Comparison of ENCODE assay signal across 15 cellular contexts in the genomic region with DNA sequence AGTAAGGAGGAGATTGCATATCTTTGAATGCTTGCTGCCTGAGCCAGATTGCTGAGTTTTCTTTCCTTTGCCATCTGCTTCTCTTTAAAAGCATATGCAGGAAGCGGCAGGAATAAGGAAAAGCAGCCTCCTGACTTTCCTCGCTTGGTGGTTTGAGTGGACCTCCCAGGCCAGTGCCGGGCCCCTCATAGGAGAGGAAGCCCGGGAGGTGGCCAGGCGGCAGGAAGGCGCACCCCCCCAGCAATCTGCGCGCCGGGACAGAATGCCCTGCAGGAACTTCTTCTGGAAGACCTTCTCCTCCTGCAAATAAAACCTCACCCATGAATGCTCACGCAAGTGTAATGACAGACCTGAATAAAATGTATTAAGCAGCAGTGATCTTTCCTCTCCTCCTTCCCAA. TPM values are rescaled to one million over a fixed set of nuclear protein-coding genes. Genes with fewer than 3 reads are reported as not detected.
A peak's percentile ranks its signal among the peaks of the same experiment; 100 is the strongest.
DNase-seq lines count a peak whose midpoint lies in the region; ATAC-seq and TF ChIP-seq lines count a peak whose summit lies in the region.
"Had no signal": no experiment of that assay in that cellular context is flagged by ENCODE, and none has a peak within 500 bp of the region (broad histone marks: within the 10 kb centered on the region; RNA-seq: fewer than 3 reads in every experiment).

No MANE protein-coding gene starts in this region.

- H2BK15ac ChIP-seq in mesendoderm (replicated peaks; ENCODE audit: low read depth) = no peak overlapping the region

- DNase-seq in DMS 273 (lab: John Stamatoyannopoulos, UW; ENCODE audit: unreplicated experiment) (peak; percentile 83), OCI-LY7 (ENCODE audit: low spot score) (no peak), endothelial cell (ENCODE audit: low spot score) (peak; percentile 62), mesendoderm (peak; percentile 24), progenitor cell of endocrine pancreas (ENCODE audit: low spot score, unreplicated experiment) (no peak), HK-2 (ENCODE audit: unreplicated experiment) (no peak), HuH-7 (ENCODE audit: low spot score) (no peak)
- DNase-seq: kidney glomerular epithelial cell; NCI-H226; stimulated activated CD4-positive, alpha-beta T cell treated with anti-CD3 and anti-CD28 coated beads, Interleukin-2, amount 100 ng/mL, for 24 hours; stimulated activated naive CD4-positive, alpha-beta T cell had no signal

- no peaks in the 10 kb centered on the region for H4K20me1 ChIP-seq in OCI-LY7 (ENCODE audit: insufficient read depth, low read length)

- no peak overlapping the region for H3K23ac ChIP-seq in mesendoderm (ENCODE audit: low read length)

- peak overlapping the region; percentile 64 for H3K27ac Mint-ChIP-seq in endothelial cell (ENCODE audit: unreplicated experiment)
- H3K27ac Mint-ChIP-seq in progenitor cell of endocrine pancreas = no peak overlapping the region

- H3K27me3 Mint-ChIP-seq in endothelial cell (ENCODE audit: unreplicated experiment) = no peaks in the 10 kb centered on the region
- peaks cover 4% of the 10 kb centered on the region for H3K27me3 Mint-ChIP-seq in progenitor cell of endocrine pancreas

- H3K4me3 Mint-ChIP-seq in endothelial cell (ENCODE audit: unreplicated experiment) = no peak overlapping the region
- H3K4me3 Mint-ChIP-seq in progenitor cell of endocrine pancreas (ENCODE audit: low read depth) = no peak overlapping the region
- H3K4me3 Mint-ChIP-seq: neural crest cell had no signal

- H3K27me3 ChIP-seq in mesendoderm (ENCODE audit: insufficient read depth, low read length, poor library complexity) = no peaks in the 10 kb centered on the region

- H3K4me2 ChIP-seq in OCI-LY7 (ENCODE audit: low read length) (no peak overlapping the region), mesendoderm (ENCODE audit: low read length) (no peak overlapping the region)

- no peak overlapping the region for H2AK5ac ChIP-seq in mesendoderm (ENCODE audit: low read length)

- BruUV-seq in OCI-LY7 (replicated peaks; lab: Mats Ljungman, UMichigan) = TSS peak; percentile 47

- H3K27ac ChIP-seq in OCI-LY7 (ENCODE audit: low read depth, low read length, poor library complexity, severe bottlenecking) = no peak overlapping the region
- peak overlapping the region; percentile 36 for H3K27ac ChIP-seq in mesendoderm (ENCODE audit: low read depth, low read length)

- no peak for ATAC-seq in GM18867 (IDR thresholded peaks at IDR 0.05; ENCODE audit: unreplicated experiment)
- ATAC-seq: GM12878 had no signal

- H2AFZ ChIP-seq in OCI-LY7 (ENCODE audit: low read length) = no peak overlapping the region

- no peaks in the 10 kb centered on the region for H3K79me1 ChIP-seq in mesendoderm (ENCODE audit: low read length)

- H3K36me3 ChIP-seq in OCI-LY7 (ENCODE audit: insufficient read depth, low read length) (peaks cover 19% of the 10 kb centered on the region), mesendoderm (ENCODE audit: control insufficient read depth, insufficient read depth, low read length) (no peaks in the 10 kb centered on the region)

- POLR2A ChIA-PET in OCI-LY7 (lab: Charles Lee) = no interaction called here

- intact Hi-C loops in OCI-LY7 (cut with micrococcal nuclease; ENCODE audit: unreplicated experiment) = no loop called here

- H3K4me1 Mint-ChIP-seq in endothelial cell (ENCODE audit: unreplicated experiment) (peaks cover 27% of the 10 kb centered on the region), progenitor cell of endocrine pancreas (ENCODE audit: low read depth) (no peaks in the 10 kb centered on the region)

- no peak overlapping the region for H4K5ac ChIP-seq in mesendoderm (ENCODE audit: low read length)

- H3K79me2 ChIP-seq in OCI-LY7 (ENCODE audit: insufficient read depth, low read depth, low read length) (no peaks in the 10 kb centered on the region), mesendoderm (ENCODE audit: control insufficient read depth, insufficient read depth, low read length) (no peaks in the 10 kb centered on the region)

- H3K9me3 ChIP-seq in OCI-LY7 (ENCODE audit: low read length) = no peaks in the 10 kb centered on the region

- H3K56ac ChIP-seq in mesendoderm (ENCODE audit: low read length) = peak overlapping the region; percentile 38

- CTCF ChIA-PET in OCI-LY7 (lab: Charles Lee; ENCODE audit: unreplicated experiment) = no interaction called here

- no peaks in the 10 kb centered on the region for H3K9me3 Mint-ChIP-seq in endothelial cell (ENCODE audit: unreplicated experiment)
- no peaks in the 10 kb centered on the region for H3K9me3 Mint-ChIP-seq in progenitor cell of endocrine pancreas (ENCODE audit: low read depth)
- H3K9me3 Mint-ChIP-seq: neural crest cell had no signal

- H3K4me1 ChIP-seq in OCI-LY7 (ENCODE audit: insufficient read depth, low read length, poor library complexity, severe bottlenecking) (no peaks in the 10 kb centered on the region), mesendoderm (ENCODE audit: control insufficient read depth, low read depth, low read length) (no peaks in the 10 kb centered on the region)

- H2BK5ac ChIP-seq in mesendoderm (ENCODE audit: low read length) = no peak overlapping the region

- H4K8ac ChIP-seq in mesendoderm (ENCODE audit: low read depth, low read length) = no peak overlapping the region

- H3K18ac ChIP-seq in mesendoderm (ENCODE audit: low read length) = no peak overlapping the region

- TF ChIP-seq CTCF in OCI-LY7 (conservative IDR thresholded peaks at IDR 0.05; ENCODE audit: low read length) (no peak), endothelial cell (IDR thresholded peaks at IDR 0.05; ENCODE audit: unreplicated experiment) (no peak), progenitor cell of endocrine pancreas (IDR thresholded peaks at IDR 0.05; ENCODE audit: unreplicated experiment) (no peak)

- WGBS in mesendoderm (ENCODE audit: extremely low coverage, insufficient coverage, low lambda C conversion rate) = no CpG with 5 or more reads among the region's 10 CpGs

- H3K9me2 ChIP-seq in OCI-LY7 (ENCODE audit: insufficient read depth, low read length) = no peaks in the 10 kb centered on the region

- H3K4me3 ChIP-seq in OCI-LY7 (ENCODE audit: low read depth, low read length, poor library complexity, severe bottlenecking) = no peak overlapping the region
- no peak overlapping the region for H3K4me3 ChIP-seq in mesendoderm (ENCODE audit: low read length)
- H3K4me3 ChIP-seq: GM12878 had no signal

- H3K36me3 Mint-ChIP-seq in endothelial cell (ENCODE audit: low read depth, unreplicated experiment) (peaks cover 3% of the 10 kb centered on the region), progenitor cell of endocrine pancreas (ENCODE audit: insufficient read depth) (peaks cover 10% of the 10 kb centered on the region)

- H2BK120ac ChIP-seq in mesendoderm (ENCODE audit: low read depth, low read length) = no peak overlapping the region

- peak overlapping the region; percentile 27 for H3K9ac ChIP-seq in mesendoderm (ENCODE audit: low read length)

- H3K4ac ChIP-seq in mesendoderm (ENCODE audit: low read depth, low read length) = no peak overlapping the region

RNA-seq across cellular contexts. Expression of a gene that starts 1.5 kb away (rescaled TPM):
- 0.66 TPM in 1 of 2 replicates, not detected in the other for total RNA-seq in OCI-LY7 (2014; rRNA removed; shearing (Covaris generic))
- total RNA-seq in OCI-LY7 (2022) (1.3 TPM in 1 of 2 replicates, not detected in the other), endothelial cell (ENCODE audit: unreplicated experiment) (0.77 TPM), progenitor cell of endocrine pancreas (1.0 and 2.0 TPM in 2 replicates)
- 0.34 TPM for polyA plus RNA-seq in mesendoderm (2013, experiment 1 of 2)
- 0.36 TPM for polyA plus RNA-seq in mesendoderm (2013, experiment 2 of 2)
- total RNA-seq: epithelial cell of proximal tubule had no signal

RNA-seq across cellular contexts. Expression of a gene that starts 21.0 kb away (rescaled TPM):
- 58.4 and 64.6 TPM in 2 replicates for total RNA-seq in OCI-LY7 (2014; rRNA removed; shearing (Covaris generic))
- total RNA-seq in OCI-LY7 (2022) (70.9 and 79.0 TPM in 2 replicates), endothelial cell (ENCODE audit: unreplicated experiment) (77.1 TPM), progenitor cell of endocrine pancreas (47.9 and 54.4 TPM in 2 replicates)
- 58.7 TPM for polyA plus RNA-seq in mesendoderm (2013, experiment 1 of 2)
- polyA plus RNA-seq in mesendoderm (2013, experiment 2 of 2) = 61.6 TPM

RNA-seq across cellular contexts. Expression of a gene that starts 21.1 kb away (rescaled TPM):
- total RNA-seq in OCI-LY7 (2014; rRNA removed; shearing (Covaris generic)) = 13.6 and 18.8 TPM in 2 replicates
- 18.4 and 18.8 TPM in 2 replicates for total RNA-seq in OCI-LY7 (2022)
- 9.8 TPM for total RNA-seq in endothelial cell (ENCODE audit: unreplicated experiment)
- 26.1 TPM for polyA plus RNA-seq in mesendoderm (2013, experiment 1 of 2)
- 26.1 TPM for polyA plus RNA-seq in mesendoderm (2013, experiment 2 of 2)
- 22.2 and 22.5 TPM in 2 replicates for total RNA-seq in progenitor cell of endocrine pancreas

RNA-seq across cellular contexts. Expression of a gene that starts 23.5 kb away (rescaled TPM):
- 11.9 and 14.6 TPM in 2 replicates for total RNA-seq in OCI-LY7 (2014; rRNA removed; shearing (Covaris generic))
- total RNA-seq in OCI-LY7 (2022) (23.8 and 24.3 TPM in 2 replicates), endothelial cell (ENCODE audit: unreplicated experiment) (20.9 TPM), progenitor cell of endocrine pancreas (27.8 and 28.7 TPM in 2 replicates)
- 17.6 TPM for polyA plus RNA-seq in mesendoderm (2013, experiment 1 of 2)
- 18.4 TPM for polyA plus RNA-seq in mesendoderm (2013, experiment 2 of 2)

RNA-seq across cellular contexts. Expression of a gene that starts 52.4 kb away (rescaled TPM):
- total RNA-seq in OCI-LY7 (2014; rRNA removed; shearing (Covaris generic)) = 50.3 and 69.3 TPM in 2 replicates
- total RNA-seq in OCI-LY7 (2022) = 146 and 157 TPM in 2 replicates
- total RNA-seq in endothelial cell (ENCODE audit: unreplicated experiment) = 196 TPM
- polyA plus RNA-seq in mesendoderm (2013, experiment 1 of 2) = 239 TPM
- polyA plus RNA-seq in mesendoderm (2013, experiment 2 of 2) = 233 TPM
- 254 and 263 TPM in 2 replicates for total RNA-seq in progenitor cell of endocrine pancreas

Comparison
In these comparisons a context has a peak if more than half of its experiments do, and no peak if none do; other contexts are left out.
1. DNase-seq: peak in DMS 273 (single experiment), endothelial cell (single experiment) and mesendoderm (single experiment); none in OCI-LY7 (single experiment), progenitor cell of endocrine pancreas (single experiment), HK-2 (single experiment) and HuH-7 (single experiment).